In genomic region chr22:22015631-22016030, GRCh38 we compare ENCODE assay signal across 29 cellular contexts.
"Had no signal": no experiment of that assay in that cellular context is flagged by ENCODE, and none has a peak within 500 bp of the region (broad histone marks: within the 10 kb centered on the region; RNA-seq: fewer than 3 reads in every experiment).

No MANE protein-coding gene starts in this region.

- H3K4me1 ChIP-seq: colonic mucosa, esophagus squamous epithelium, gastrocnemius medialis, heart right ventricle, left lung, lower lobe of right lung had no signal

- H3K27me3 ChIP-seq: colonic mucosa had no signal

- H3K4me3 ChIP-seq: colonic mucosa, esophagus squamous epithelium, gastrocnemius medialis, heart right ventricle, left lung, lower lobe of right lung, mucosa of descending colon had no signal

- H3K27me3 Mint-ChIP-seq: memory B cell, naive B cell had no signal

- H3K36me3 Mint-ChIP-seq: naive B cell; naive thymus-derived CD8-positive, alpha-beta T cell had no signal

- H3K4me3 Mint-ChIP-seq: dendritic cell treated with granulocyte-macrophage colony-stimulating factor and Interleukin-4, amounts not matched to agents 40 ng/mL and 50 ng/mL, for 4 days; effector memory CD8-positive, alpha-beta T cell; endodermal cell; memory B cell; naive B cell; naive thymus-derived CD8-positive, alpha-beta T cell had no signal

- H3K27ac Mint-ChIP-seq: dendritic cell treated with granulocyte-macrophage colony-stimulating factor and Interleukin-4, amounts not matched to agents 40 ng/mL and 50 ng/mL, for 4 days; effector memory CD8-positive, alpha-beta T cell; endodermal cell; memory B cell; naive B cell; naive thymus-derived CD8-positive, alpha-beta T cell had no signal

- H3K9me3 Mint-ChIP-seq: dendritic cell treated with granulocyte-macrophage colony-stimulating factor and Interleukin-4, amounts not matched to agents 40 ng/mL and 50 ng/mL, for 4 days; effector memory CD8-positive, alpha-beta T cell had no signal

- H3K9me3 ChIP-seq: colonic mucosa, esophagus squamous epithelium, gastrocnemius medialis, left lung, lower lobe of right lung, mucosa of descending colon had no signal

- FAIRE-seq: endometrium, islet of Langerhans, keratinocyte had no signal

- ATAC-seq: effector memory CD8-positive, alpha-beta T cell; esophagus mucosa; gastrocnemius medialis; heart right ventricle; left cardiac atrium; left lung; left ventricle myocardium superior; lower lobe of right lung; mucosa of descending colon; naive thymus-derived CD8-positive, alpha-beta T cell had no signal

- DNase-seq: colonic mucosa; cortex of kidney; effector CD8-positive, alpha-beta T cell; effector memory CD8-positive, alpha-beta T cell; endodermal cell; erythroblast; esophagus squamous epithelium; foreskin fibroblast; foreskin melanocyte; gastrocnemius medialis; glutamatergic neuron; head of caudate nucleus; heart right ventricle; hippocampal formation; left cardiac atrium; left lung; left ventricle myocardium superior; lower lobe of right lung; mesendoderm; mucosa of descending colon; naive B cell; naive thymus-derived CD8-positive, alpha-beta T cell had no signal

- H3K36me3 ChIP-seq: colonic mucosa, esophagus squamous epithelium, gastrocnemius medialis, heart right ventricle, left lung, lower lobe of right lung had no signal

- H3K27ac ChIP-seq: colonic mucosa, epithelial cell of prostate, esophagus squamous epithelium, gastrocnemius medialis, heart right ventricle, left lung, lower lobe of right lung had no signal
